Comparison of ENCODE assay signal across 1 cellular context in genomic region chr12:124829008-124829707, GRCh38.
TF ChIP-seq lines count a peak whose summit lies in the region.

No MANE protein-coding gene starts in this region.

TF ChIP-seq in K562, 482 proteins besides CTCF, POLR2A, EP300 and RAD21 (continued from another document and continues in another):
- TF ChIP-seq UBTF (IDR thresholded peaks at IDR 0.05; ENCODE audit: borderline replicate concordance in 1 of 2, low read depth in 2 of 2, low read length in 2 of 2) (no peak), ZFP91 (CRISPR knock-in tag; IDR thresholded peaks at IDR 0.05) (no peak), PTBP1 (IDR thresholded peaks at IDR 0.05; ENCODE audit: low read depth, low read length) (peak; percentile 97), HMBOX1 (IDR thresholded peaks at IDR 0.05) (no peak), JUNB (CRISPR knock-in tag; conservative IDR thresholded peaks at IDR 0.05) (no peak), MAZ (CRISPR knock-in tag; conservative IDR thresholded peaks at IDR 0.05 in 1 of 2, IDR thresholded peaks at IDR 0.05 in 1 of 2) (0 out of 4 replicates have a peak, but pooled peaks of 1 of the 2 experiments have one; percentile 22), NR4A1 (CRISPR knock-in tag; IDR thresholded peaks at IDR 0.05) (no peak), NR4A1 (tag; IDR thresholded peaks at IDR 0.05) (no peak), NFATC3 (IDR thresholded peaks at IDR 0.05) (no peak), CAMTA2 (CRISPR knock-in tag; conservative IDR thresholded peaks at IDR 0.05) (no peak), MBD2 (IDR thresholded peaks at IDR 0.05; ENCODE audit: borderline replicate concordance, low read depth) (no peak), ZNF217 (CRISPR knock-in tag; IDR thresholded peaks at IDR 0.05) (no peak), ZEB2 (IDR thresholded peaks at IDR 0.05) (no peak), ZNF224 (CRISPR knock-in tag; IDR thresholded peaks at IDR 0.05) (no peak), HDAC8 (tag; IDR thresholded peaks at IDR 0.05) (no peak), ARID3A (IDR thresholded peaks at IDR 0.05; ENCODE audit: borderline replicate concordance, low read depth, low read length) (no peak), ZNF263 (CRISPR knock-in tag; IDR thresholded peaks at IDR 0.05; ENCODE audit: borderline replicate concordance) (no peak), DPF2 (IDR thresholded peaks at IDR 0.05) (peak; percentile 33; the same call in 1 of the 2 replicates), TEAD4 (IDR thresholded peaks at IDR 0.05; ENCODE audit: low read length) (peak; percentile 47; the same call in 1 of the 2 replicates), TEAD4 (CRISPR knock-in tag; IDR thresholded peaks at IDR 0.05; ENCODE audit: borderline replicate concordance) (no peak), ZNF699 (CRISPR knock-in tag; IDR thresholded peaks at IDR 0.05; ENCODE audit: insufficient replicate concordance) (no peak), CBX1 (IDR thresholded peaks at IDR 0.05; ENCODE audit: low read depth) (peak; percentile 79; the same call in 1 of the 2 replicates), FOSL1 (tag; conservative IDR thresholded peaks at IDR 0.05) (peak; percentile 68), ZNF507 (tag; conservative IDR thresholded peaks at IDR 0.05) (no peak), STAG1 (CRISPR knock-in tag; IDR thresholded peaks at IDR 0.05; ENCODE audit: borderline replicate concordance) (no peak), SMARCA4 (IDR thresholded peaks at IDR 0.05) (peak; percentile 53; the same call in 1 of the 2 replicates), ZBTB26 (CRISPR knock-in tag; IDR thresholded peaks at IDR 0.05) (no peak), MECOM (CRISPR knock-in tag; IDR thresholded peaks at IDR 0.05) (no peak), AFF4 (CRISPR knock-in tag; IDR thresholded peaks at IDR 0.05) (no peak), ZBTB12 (CRISPR knock-in tag; IDR thresholded peaks at IDR 0.05) (no peak), DLX4 (CRISPR knock-in tag; IDR thresholded peaks at IDR 0.05) (no peak), ZNF592 (IDR thresholded peaks at IDR 0.05) (no peak), ATF7 (IDR thresholded peaks at IDR 0.05) (0 out of 2 replicates have a peak, but pooled peaks have one; percentile 61), CHD4 (IDR thresholded peaks at IDR 0.05; ENCODE audit: insufficient read depth, insufficient replicate concordance, low read depth, low read length, poor library complexity, severe bottlenecking) (peak; percentile 20), VEZF1 (CRISPR knock-in tag; IDR thresholded peaks at IDR 0.05) (peak; percentile 39; the same call in 1 of the 2 replicates), PRMT5 (CRISPR knock-in tag; IDR thresholded peaks at IDR 0.05) (no peak), CCNT2 (IDR thresholded peaks at IDR 0.05; ENCODE audit: borderline replicate concordance, extremely low read depth, insufficient read length, low read depth, low read length) (no peak), E2F5 (CRISPR knock-in tag; IDR thresholded peaks at IDR 0.05) (no peak), DDX20 (tag; IDR thresholded peaks at IDR 0.05; ENCODE audit: low read depth) (no peak), SP2 (IDR thresholded peaks at IDR 0.05; ENCODE audit: extremely low read depth, low read depth, low read length, poor library complexity, severe bottlenecking) (no peak), KDM1A (IDR thresholded peaks at IDR 0.05) (peak; percentile 88 to 91)
